ENCODE assay signal across 8 cellular contexts in the genomic region with DNA sequence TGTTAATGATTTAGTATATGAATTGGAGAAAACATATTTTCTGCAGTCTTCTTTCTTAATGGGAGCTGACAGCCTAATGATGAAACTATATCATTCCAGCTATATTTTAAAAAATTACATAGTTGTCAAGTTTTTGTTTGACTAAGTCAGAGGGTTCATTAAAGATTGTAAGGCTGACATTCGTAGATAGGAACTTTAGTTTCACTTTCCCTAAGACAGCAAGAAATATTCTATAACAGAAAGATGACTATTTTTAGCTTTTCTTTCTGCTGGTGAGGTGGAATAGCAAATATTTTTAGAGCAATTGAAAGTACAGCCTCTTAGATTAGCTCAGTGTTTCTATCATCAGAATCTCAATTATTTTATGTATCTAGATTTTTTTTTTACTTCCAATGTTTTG.
DNase-seq lines count a peak whose midpoint lies in the region; ATAC-seq and TF ChIP-seq lines count a peak whose summit lies in the region.

No MANE protein-coding gene starts in this region.

- no peaks in the 10 kb centered on the region for H3K27me3 ChIP-seq in subcutaneous abdominal adipose tissue (ENCODE audit: control insufficient read depth in 5 of 5, insufficient read depth in 4 of 5, low read length in 5 of 5)

- peak; percentile 55 for ATAC-seq in activated CD4-positive, alpha-beta T cell treated with anti-CD3 and anti-CD28 coated beads for 36 hours
- ATAC-seq in activated B cell treated with CpG ODN at 0.5 μM for 24 hours (ENCODE audit: low read depth) (no peak), left cardiac atrium (peak; percentile 30 to 57), GM18498 (IDR thresholded peaks at IDR 0.05; ENCODE audit: unreplicated experiment) (no peak)

- peak overlapping the region; percentile 48 for H3K4me3 Mint-ChIP-seq in activated CD4-positive, alpha-beta T cell treated with anti-CD3 and anti-CD28 coated beads for 36 hours
- H3K4me3 Mint-ChIP-seq in activated B cell treated with CpG ODN at 0.5 μM for 24 hours = peak overlapping the region; percentile 62

- H3K27ac ChIP-seq in subcutaneous abdominal adipose tissue (ENCODE audit: low read depth, low read length) = peak overlapping the region; percentile 51

- POLR2A ChIA-PET in activated CD4-positive, alpha-beta T cell treated with anti-CD3 and anti-CD28 coated beads for 36 hours (lab: Charles Lee) = interaction anchor here (0.8 kb wide), 1 partner anchor 60 kb away, joined by 4 read pairs; a partner anchor contains a TSS
- POLR2A ChIA-PET in activated B cell treated with CpG ODN at 0.5 μM for 24 hours (lab: Charles Lee) = interaction anchor here (1.1 kb wide), 1 partner anchor 60 kb away, joined by 3 read pairs; a partner anchor contains a TSS

- intact Hi-C loops in activated CD4-positive, alpha-beta T cell treated with anti-CD3 and anti-CD28 coated beads for 36 hours (cut with DNase I, micrococcal nuclease) = loop anchor here in 1 of 2 experiments (5.0 kb wide), 1 partner anchor 57 kb away; no protein-coding TSS in a partner anchor
- intact Hi-C loops in activated B cell treated with CpG ODN at 0.5 μM for 24 hours (cut with micrococcal nuclease) (loop anchor here (10.0 kb wide), 1 partner anchor 60 kb away; a partner anchor contains a TSS), left cardiac atrium (cut with DNase I) (no loop called here)

- H3K4me1 ChIP-seq in subcutaneous abdominal adipose tissue (ENCODE audit: control insufficient read depth in 5 of 5, insufficient read depth in 5 of 5, low read length in 5 of 5) = peaks cover 0 to 18% (median 16%) of the 10 kb centered on the region in 5 donors

- CTCF ChIA-PET in activated CD4-positive, alpha-beta T cell treated with anti-CD3 and anti-CD28 coated beads for 36 hours (lab: Charles Lee) = interaction anchor here (1.3 to 1.9 kb wide), 4 partner anchors 13 to 60 kb away, joined by 4 to 6 read pairs (median 4); a partner anchor contains a TSS
- CTCF ChIA-PET in activated B cell treated with CpG ODN at 0.5 μM for 24 hours (lab: Charles Lee) = no interaction called here

- peaks cover 25% of the 10 kb centered on the region for H3K36me3 Mint-ChIP-seq in activated CD4-positive, alpha-beta T cell treated with anti-CD3 and anti-CD28 coated beads for 36 hours (ENCODE audit: low read depth)
- peaks cover 13% of the 10 kb centered on the region for H3K36me3 Mint-ChIP-seq in activated B cell treated with CpG ODN at 0.5 μM for 24 hours (ENCODE audit: low read depth)

- peaks cover 0 to 2% (median 0%) of the 10 kb centered on the region in 5 donors for H3K36me3 ChIP-seq in subcutaneous abdominal adipose tissue (ENCODE audit: control insufficient read depth in 5 of 5, insufficient read depth in 5 of 5, low read length in 5 of 5)

- peaks cover 66% of the 10 kb centered on the region for H3K4me1 Mint-ChIP-seq in activated CD4-positive, alpha-beta T cell treated with anti-CD3 and anti-CD28 coated beads for 36 hours
- peaks cover 70% of the 10 kb centered on the region for H3K4me1 Mint-ChIP-seq in activated B cell treated with CpG ODN at 0.5 μM for 24 hours

- H3K9me3 ChIP-seq in subcutaneous abdominal adipose tissue (ENCODE audit: control insufficient read depth in 5 of 5, low read length in 5 of 5) = no peaks in the 10 kb centered on the region

- no peak for DNase-seq in activated CD4-positive, alpha-beta T cell treated with anti-CD3 and anti-CD28 coated beads for 36 hours
- DNase-seq in activated CD4-positive, alpha-beta T cell treated with anti-CD3 and anti-CD28 coated beads, Interleukin-2, amount 50 U/mL, for 1 hour = no peak
- DNase-seq in activated B cell treated with CpG ODN at 0.5 μM for 24 hours = no peak
- no peak for DNase-seq in left cardiac atrium
- DNase-seq in NCI-H1092 treated with DMSO at 0.1 percent for 48 hours (lab: John Stamatoyannopoulos, UW) = no peak
- no peak for DNase-seq in NCI-H187 (lab: John Stamatoyannopoulos, UW)

- H3K27me3 Mint-ChIP-seq in activated CD4-positive, alpha-beta T cell treated with anti-CD3 and anti-CD28 coated beads for 36 hours = no peaks in the 10 kb centered on the region
- no peaks in the 10 kb centered on the region for H3K27me3 Mint-ChIP-seq in activated B cell treated with CpG ODN at 0.5 μM for 24 hours

- H3K9ac ChIP-seq in subcutaneous abdominal adipose tissue (ENCODE audit: low read length in 5 of 5) = peak overlapping the region in 4 of 5 donors; percentile 58 to 67 (median 66)

- H3K27ac Mint-ChIP-seq in activated CD4-positive, alpha-beta T cell treated with anti-CD3 and anti-CD28 coated beads for 36 hours = peak overlapping the region; percentile 63
- H3K27ac Mint-ChIP-seq in activated B cell treated with CpG ODN at 0.5 μM for 24 hours = no peak overlapping the region

- H3K4me3 ChIP-seq in subcutaneous abdominal adipose tissue (ENCODE audit: low read depth in 1 of 5, low read length in 5 of 5) = peak overlapping the region in 4 of 5 donors; percentile 43 to 50 (median 49)

- TF ChIP-seq CTCF in activated B cell treated with CpG ODN at 0.5 μM for 24 hours (IDR thresholded peaks at IDR 0.05) = no peak

- H3K9me3 Mint-ChIP-seq in activated CD4-positive, alpha-beta T cell treated with anti-CD3 and anti-CD28 coated beads for 36 hours (ENCODE audit: low read depth) = peaks cover 8% of the 10 kb centered on the region
- no peaks in the 10 kb centered on the region for H3K9me3 Mint-ChIP-seq in activated B cell treated with CpG ODN at 0.5 μM for 24 hours

Comparison
In these comparisons a context has a peak if more than half of its experiments do, and no peak if none do; other contexts are left out.
1. ATAC-seq: peak in activated CD4-positive, alpha-beta T cell treated with anti-CD3 and anti-CD28 coated beads for 36 hours (single experiment) and left cardiac atrium (2 of 2); none in activated B cell treated with CpG ODN at 0.5 μM for 24 hours (single experiment) and GM18498 (single experiment).